ENCODE assay signal across 1 cellular context in genomic region chr9:69307061-69307445, GRCh38.
TF ChIP-seq lines count a peak whose summit lies in the region.
"Not testable (repeated sequence)": the region's sequence is repeated elsewhere in the genome, so short reads cannot be mapped to it uniquely, and the experiment has no call there.

No MANE protein-coding gene starts in this region.

TF ChIP-seq in K562, 482 proteins besides CTCF, POLR2A, EP300 and RAD21:
- TF ChIP-seq POLR2H (tag; IDR thresholded peaks at IDR 0.05; ENCODE audit: low read depth): 0 out of 2 replicates have a peak, but pooled peaks have one; percentile 40
- TF ChIP-seq GABPA (tag; conservative IDR thresholded peaks at IDR 0.05; ENCODE audit: low read depth): 0 out of 2 replicates have a peak, but pooled peaks have one; percentile 7
- not testable (repeated sequence) for TF ChIP-seq NR2C2 (CRISPR knock-in tag; IDR thresholded peaks at IDR 0.05)
- 0 out of 2 replicates have a peak, but pooled peaks have one; percentile 20 for TF ChIP-seq NR2C2 (tag; IDR thresholded peaks at IDR 0.05)
- TF ChIP-seq FOSL1 (tag; conservative IDR thresholded peaks at IDR 0.05): 0 out of 2 replicates have a peak, but pooled peaks have one; percentile 18
- peak; percentile 44; the same call in 1 of the 2 replicates for TF ChIP-seq STAT5A (IDR thresholded peaks at IDR 0.05; ENCODE audit: borderline replicate concordance, low read length)
- peak; percentile 40 for TF ChIP-seq RFX1 (IDR thresholded peaks at IDR 0.05)
- TF ChIP-seq ESRRA (IDR thresholded peaks at IDR 0.05; ENCODE audit: borderline replicate concordance, low read depth): peak; percentile 54; the same call in 1 of the 2 replicates
- peak; percentile 84 to 97 for TF ChIP-seq SRF (CRISPR knock-in tag; IDR thresholded peaks at IDR 0.05)
TF ChIP-seq in K562: peak in this region for 8; not testable (repeated sequence) for 474.
